In genomic region chr19:58091251-58091995, GRCh38 we compare ENCODE assay signal across 26 cellular contexts. TPM values are rescaled to one million over a fixed set of nuclear protein-coding genes. Genes with fewer than 3 reads are reported as not detected.
"Had no signal": no experiment of that assay in that cellular context is flagged by ENCODE, and none has a peak within 500 bp of the region (broad histone marks: within the 10 kb centered on the region; RNA-seq: fewer than 3 reads in every experiment).

No MANE protein-coding gene starts in this region.

- H3K27ac ChIP-seq: neutrophil, pancreas, psoas muscle, skin epidermis, thyroid gland had no signal

- H3K4me1 Mint-ChIP-seq: activated CD4-positive, alpha-beta memory T cell treated with anti-CD3 and anti-CD28 coated beads, Interleukin-2, amount 10 ng/mL, durations not matched to agents 7 days and 5 days; activated CD4-positive, alpha-beta T cell treated with anti-CD3 and anti-CD28 coated beads, Interleukin-2, amount 10 ng/mL, durations not matched to agents 24 days and 14 days; activated naive CD4-positive, alpha-beta T cell treated with anti-CD3 and anti-CD28 coated beads, Interleukin-2, amount 10 ng/mL, durations not matched to agents 7 days and 5 days; activated naive CD8-positive, alpha-beta T cell treated with anti-CD3 and anti-CD28 coated beads, Interleukin-2, amount 50 U/mL, for 24 hours; T-helper 17 cell had no signal

- H3K4me1 ChIP-seq: pancreas, psoas muscle had no signal

- DNase-seq: activated CD4-positive, alpha-beta memory T cell treated with anti-CD3 and anti-CD28 coated beads, Interleukin-2, amount 10 ng/mL, durations not matched to agents 7 days and 5 days; activated CD4-positive, alpha-beta T cell treated with anti-CD3 and anti-CD28 coated beads, Interleukin-2, amount 10 ng/mL, durations not matched to agents 24 days and 14 days; activated effector memory CD4-positive, alpha-beta T cell treated with anti-CD3 and anti-CD28 coated beads, Interleukin-2, amount 50 U/mL, for 16 hours; activated naive CD4-positive, alpha-beta T cell treated with anti-CD3 and anti-CD28 coated beads, Interleukin-2, amount 10 ng/mL, durations not matched to agents 7 days and 5 days; activated naive CD8-positive, alpha-beta T cell treated with anti-CD3 and anti-CD28 coated beads, Interleukin-2, amount 50 U/mL, for 24 hours; activated T-cell treated with anti-CD3 and anti-CD28 coated beads for 4 hours; cerebellar nuclear complex; cortex of kidney; foreskin melanocyte; hippocampal formation; left ventricle myocardium superior; mammary epithelial cell; naive thymus-derived CD8-positive, alpha-beta T cell; pancreas; right cardiac atrium; stimulated activated CD4-positive, alpha-beta T cell treated with anti-CD3 and anti-CD28 coated beads, Interleukin-1b, Interleukin-23, amount 100 ng/mL, for 48 hours; substantia nigra; SW 1271; T-helper 17 cell; thyroid gland had no signal

- H3K4me3 Mint-ChIP-seq: activated CD4-positive, alpha-beta memory T cell treated with anti-CD3 and anti-CD28 coated beads, Interleukin-2, amount 10 ng/mL, durations not matched to agents 7 days and 5 days; activated CD4-positive, alpha-beta T cell treated with anti-CD3 and anti-CD28 coated beads, Interleukin-2, amount 10 ng/mL, durations not matched to agents 24 days and 14 days; activated naive CD4-positive, alpha-beta T cell treated with anti-CD3 and anti-CD28 coated beads, Interleukin-2, amount 10 ng/mL, durations not matched to agents 7 days and 5 days; activated naive CD8-positive, alpha-beta T cell treated with anti-CD3 and anti-CD28 coated beads, Interleukin-2, amount 50 U/mL, for 24 hours; naive thymus-derived CD8-positive, alpha-beta T cell; stimulated activated naive CD8-positive, alpha-beta T cell treated with anti-CD3 and anti-CD28 coated beads, Interleukin-15, Interleukin-2, amounts not matched to agents 100 ng/mL and 50 ng/mL, for 24 hours; T-helper 17 cell had no signal

- H3K27ac Mint-ChIP-seq: activated CD4-positive, alpha-beta memory T cell treated with anti-CD3 and anti-CD28 coated beads, Interleukin-2, amount 10 ng/mL, durations not matched to agents 7 days and 5 days; activated CD4-positive, alpha-beta T cell treated with anti-CD3 and anti-CD28 coated beads, Interleukin-2, amount 10 ng/mL, durations not matched to agents 24 days and 14 days; activated naive CD4-positive, alpha-beta T cell treated with anti-CD3 and anti-CD28 coated beads, Interleukin-2, amount 10 ng/mL, durations not matched to agents 7 days and 5 days; activated naive CD8-positive, alpha-beta T cell treated with anti-CD3 and anti-CD28 coated beads, Interleukin-2, amount 50 U/mL, for 24 hours; stimulated activated naive CD8-positive, alpha-beta T cell treated with anti-CD3 and anti-CD28 coated beads, Interleukin-15, Interleukin-2, amounts not matched to agents 100 ng/mL and 50 ng/mL, for 24 hours; T-helper 17 cell had no signal

- H3K27me3 Mint-ChIP-seq: activated CD4-positive, alpha-beta memory T cell treated with anti-CD3 and anti-CD28 coated beads, Interleukin-2, amount 10 ng/mL, durations not matched to agents 7 days and 5 days; activated CD4-positive, alpha-beta T cell treated with anti-CD3 and anti-CD28 coated beads, Interleukin-2, amount 10 ng/mL, durations not matched to agents 24 days and 14 days; activated naive CD4-positive, alpha-beta T cell treated with anti-CD3 and anti-CD28 coated beads, Interleukin-2, amount 10 ng/mL, durations not matched to agents 7 days and 5 days; activated naive CD8-positive, alpha-beta T cell treated with anti-CD3 and anti-CD28 coated beads, Interleukin-2, amount 50 U/mL, for 24 hours; naive thymus-derived CD8-positive, alpha-beta T cell; stimulated activated naive CD8-positive, alpha-beta T cell treated with anti-CD3 and anti-CD28 coated beads, Interleukin-15, Interleukin-2, amounts not matched to agents 100 ng/mL and 50 ng/mL, for 24 hours; T-helper 17 cell had no signal

- H3K4me3 ChIP-seq: pancreas, psoas muscle, skin epidermis, thyroid gland had no signal

- H3K27me3 ChIP-seq: neutrophil, pancreas, thyroid gland had no signal

- H3K9me3 ChIP-seq: pancreas, thyroid gland had no signal

- H3K36me3 ChIP-seq: neutrophil had no signal

- ATAC-seq: activated CD4-positive, CD25-positive, alpha-beta regulatory T cell treated with anti-CD3 and anti-CD28 coated beads, Interleukin-2, amount 50 U/mL, for 24 hours; activated naive CD8-positive, alpha-beta T cell treated with anti-CD3 and anti-CD28 coated beads, Interleukin-2, amount 50 U/mL, for 24 hours; left ventricle myocardium superior; naive thymus-derived CD8-positive, alpha-beta T cell; pancreas; psoas muscle; right cardiac atrium; T-helper 17 cell had no signal

RNA-seq across cellular contexts. Expression of gene ZNF135, which starts 32.3 kb away (rescaled TPM):
- total RNA-seq: activated CD4-positive, alpha-beta memory T cell treated with anti-CD3 and anti-CD28 coated beads, Interleukin-2, amount 10 ng/mL, durations not matched to agents 7 days and 5 days; activated CD4-positive, alpha-beta T cell treated with anti-CD3 and anti-CD28 coated beads, Interleukin-2, amount 10 ng/mL, durations not matched to agents 24 days and 14 days had no signal

RNA-seq across cellular contexts. Expression of gene ZSCAN1, which starts 57.6 kb away (rescaled TPM):
- total RNA-seq: activated CD4-positive, alpha-beta memory T cell treated with anti-CD3 and anti-CD28 coated beads, Interleukin-2, amount 10 ng/mL, durations not matched to agents 7 days and 5 days; activated CD4-positive, alpha-beta T cell treated with anti-CD3 and anti-CD28 coated beads, Interleukin-2, amount 10 ng/mL, durations not matched to agents 24 days and 14 days; left ventricle myocardium superior; mammary epithelial cell; mononuclear cell; naive thymus-derived CD8-positive, alpha-beta T cell; psoas muscle; T-helper 17 cell had no signal
- polyA plus RNA-seq: mammary epithelial cell; naive thymus-derived CD8-positive, alpha-beta T cell; psoas muscle had no signal
